8 cellular contexts compared by ENCODE assay signal in the genomic region with DNA sequence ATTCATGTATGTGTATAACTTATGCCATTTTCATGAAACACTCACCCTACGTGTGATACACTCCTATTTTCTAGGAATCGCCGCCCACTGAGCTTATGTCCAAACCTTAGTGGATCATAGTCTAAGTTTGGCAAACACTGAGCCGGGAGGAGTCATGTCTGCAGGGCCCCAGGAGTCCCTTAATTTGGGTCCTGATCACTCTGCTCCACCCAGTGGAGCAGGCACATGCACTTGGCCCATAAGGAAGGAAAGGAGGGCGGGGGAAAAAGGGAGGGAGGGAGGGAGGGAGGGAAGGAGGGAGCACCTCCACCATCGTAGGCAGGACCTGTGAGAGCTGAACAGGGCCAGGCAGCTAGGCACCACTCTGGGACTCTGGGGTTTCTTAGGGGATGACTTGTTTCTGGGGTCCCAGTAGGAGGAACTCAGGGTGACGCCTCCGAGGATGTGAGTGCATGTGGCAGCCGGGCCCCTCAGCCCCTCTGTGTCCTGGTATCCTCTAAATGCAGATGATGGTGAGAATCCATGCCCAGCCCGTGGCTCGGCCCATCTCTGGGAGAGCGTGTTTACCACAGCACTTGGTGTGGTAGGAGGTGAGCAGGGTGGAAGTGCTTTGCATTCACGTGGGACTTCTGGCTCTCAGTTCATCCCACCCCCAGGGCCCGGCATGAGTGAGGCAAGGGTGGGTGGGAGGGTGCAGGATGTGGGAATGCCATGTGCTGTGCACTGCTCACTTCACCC.
DNase-seq lines count a peak whose midpoint lies in the region; ATAC-seq, FAIRE-seq and TF ChIP-seq lines count a peak whose summit lies in the region.

No MANE protein-coding gene starts in this region.

- no peak for FAIRE-seq in H1 (lab: Jason Lieb, UNC)

- H3K79me1 ChIP-seq in H1 (ENCODE audit: low read depth, low read length) = no peaks in the 10 kb centered on the region

- H3K4me2 ChIP-seq in PC-3 (ENCODE audit: low read length) (peak overlapping the region; percentile 81), H1 (ENCODE audit: insufficient read depth in 1 of 2, low read depth in 2 of 2, low read length in 2 of 2) (no peak overlapping the region)

- no peak overlapping the region for H3K14ac ChIP-seq in H1 (ENCODE audit: insufficient read length)

- TF ChIP-seq POLR2A in H1 (IDR thresholded peaks at IDR 0.05; ENCODE audit: control extremely low read depth in 1 of 2, low read depth in 2 of 2, low read length in 2 of 2) = no peak

- no peak overlapping the region for H2BK12ac ChIP-seq in H1 (ENCODE audit: low read depth, low read length)

- TF ChIP-seq EP300 in H1 (IDR thresholded peaks at IDR 0.05; ENCODE audit: borderline replicate concordance in 1 of 2, low read depth in 2 of 2, low read length in 2 of 2) = no peak

- 0 out of 2 replicates have a peak overlapping the region, but pooled peaks have one; percentile 51 for H4K8ac ChIP-seq in H1 (ENCODE audit: extremely low read depth, insufficient read depth, low read length)

- H3K9ac ChIP-seq in PC-3 (ENCODE audit: low read length) = no peak overlapping the region
- H3K9ac ChIP-seq in H1 (replicated peaks in 1 of 4; ENCODE audit: extremely low read depth in 1 of 4, low read depth in 3 of 4, low read length in 3 of 4) = no peak overlapping the region

- H2BK20ac ChIP-seq in H1 (ENCODE audit: low read length) = no peak overlapping the region

- H3K4ac ChIP-seq in H1 (replicated peaks; ENCODE audit: insufficient read length, low read depth, low read length) = no peak overlapping the region

- no peak overlapping the region for H3K56ac ChIP-seq in H1 (replicated peaks; ENCODE audit: insufficient read length, low read depth, low read length)

- peaks cover 15% of the 10 kb centered on the region for H3K4me1 ChIP-seq in PC-3 (ENCODE audit: insufficient read depth, low read length)
- H3K4me1 ChIP-seq in H1 (replicated peaks in 1 of 4; ENCODE audit: control insufficient read depth in 3 of 4, insufficient read depth in 4 of 4, low read length in 3 of 4) = no peaks in the 10 kb centered on the region; a peak in 1 of 7 replicates

- peak overlapping the region; percentile 76; the same call in 1 of the 2 replicates for H2AFZ ChIP-seq in PC-3 (ENCODE audit: low read length)
- H2AFZ ChIP-seq in H1 (ENCODE audit: low read length) = no peak overlapping the region

- peak; percentile 29 for ATAC-seq in PC-3
- ATAC-seq in sciatic nerve = peak; percentile 48
- ATAC-seq in GM18858 (IDR thresholded peaks at IDR 0.05; ENCODE audit: unreplicated experiment) = no peak
- ATAC-seq in HG02623 (IDR thresholded peaks at IDR 0.05; ENCODE audit: unreplicated experiment) = no peak
- no peak for ATAC-seq in GM18517 (IDR thresholded peaks at IDR 0.05; ENCODE audit: unreplicated experiment)

- TF ChIP-seq RAD21 in H1 (IDR thresholded peaks at IDR 0.05 in 1 of 2, conservative IDR thresholded peaks at IDR 0.05 in 1 of 2; ENCODE audit: low read depth in 2 of 2, low read length in 2 of 2) = no peak

- no peak overlapping the region for H2BK15ac ChIP-seq in H1 (ENCODE audit: low read length)

- no peak overlapping the region for H2BK120ac ChIP-seq in H1 (replicated peaks; ENCODE audit: low read depth, low read length)

- H3K18ac ChIP-seq in H1 (ENCODE audit: extremely low read depth, low read length) = no peak overlapping the region

- no peaks in the 10 kb centered on the region for H3K79me2 ChIP-seq in PC-3 (ENCODE audit: low read length)
- no peaks in the 10 kb centered on the region for H3K79me2 ChIP-seq in H1 (ENCODE audit: control insufficient read depth in 1 of 2, insufficient read depth in 2 of 2, low read length in 2 of 2)

- H3K27me3 ChIP-seq in PC-3 (ENCODE audit: low read length) (no peaks in the 10 kb centered on the region), H1 (replicated peaks in 1 of 4; ENCODE audit: control insufficient read depth in 3 of 4, extremely low read depth in 1 of 4, insufficient read depth in 3 of 4, low read length in 3 of 4) (peaks cover 0 to 9% (median 6%) of the 10 kb centered on the region in 4 experiments; a peak in 5 of 7 replicates)

- H3K9me3 ChIP-seq in PC-3 (ENCODE audit: low read length) = no peaks in the 10 kb centered on the region
- no peaks in the 10 kb centered on the region for H3K9me3 ChIP-seq in H1 (ENCODE audit: insufficient read depth in 2 of 2, low read depth in 1 of 2, low read length in 1 of 2)

- TF ChIP-seq CTCF in PC-3 (conservative IDR thresholded peaks at IDR 0.05; ENCODE audit: low read depth, low read length) (no peak), H1 (IDR thresholded peaks at IDR 0.05; ENCODE audit: control extremely low read depth in 1 of 3, insufficient read depth in 1 of 3, low read depth in 1 of 3, low read length in 3 of 3) (no peak)

- BruUV-seq in PC-3 (replicated peaks; lab: Mats Ljungman, UMichigan) = no TSS peak

- POLR2A ChIA-PET in PC-3 (lab: Charles Lee; ENCODE audit: unreplicated experiment) (no interaction called here), H1 (lab: Charles Lee; ENCODE audit: partially characterized antibody) (interaction anchor here (1.4 kb wide), 1 partner anchor 40 kb away, joined by 7 read pairs; no protein-coding TSS in a partner anchor)

- WGBS in H1 (ENCODE audit: extremely low coverage in 1 of 2, insufficient coverage in 1 of 2, insufficient read length in 1 of 2, insufficient replicate concordance in 2 of 2, low coverage in 1 of 2, low lambda C conversion rate in 2 of 2, missing lambda C conversion rate in 1 of 2), 2 experiments = 91% methylated on average over 10 of the region's 14 CpGs; no CpG with 5 or more reads in 1 of the 2 experiments

- H4K5ac ChIP-seq in H1 (ENCODE audit: insufficient read length, low read depth, low read length) = no peak overlapping the region

- peak; percentile 52 for DNase-seq in CMK (ENCODE audit: low read depth)
- peak; percentile 8 for DNase-seq in PC-3
- no peak for DNase-seq in H1 (ENCODE audit: low read depth in 1 of 2, low spot score in 2 of 2)
- DNase-seq in sciatic nerve (ENCODE audit: low spot score) = no peak
- DNase-seq in H4 (ENCODE audit: low spot score) = no peak

- no peaks in the 10 kb centered on the region for H3K36me3 ChIP-seq in PC-3 (ENCODE audit: low read depth, low read length)
- H3K36me3 ChIP-seq in H1 (ENCODE audit: control insufficient read depth in 2 of 4, insufficient read depth in 4 of 4, low read length in 3 of 4) = no peaks in the 10 kb centered on the region

- no peak overlapping the region for H3K4me3 ChIP-seq in PC-3 (ENCODE audit: low read length)
- H3K4me3 ChIP-seq in H1 (ENCODE audit: extremely low read depth in 1 of 4, insufficient read depth in 2 of 4, low read depth in 3 of 4, low read length in 4 of 4) = no peak overlapping the region

- CTCF ChIA-PET in PC-3 (lab: Charles Lee) = interaction anchor here (0.7 to 1.0 kb wide), 2 partner anchors 236 to 1947 kb away, joined by 3 read pairs; no protein-coding TSS in a partner anchor
- CTCF ChIA-PET in H1 (lab: Charles Lee; ENCODE audit: partially characterized antibody) = interaction anchor here (0.8 to 15.1 kb wide), 26 partner anchors 13 to 238 kb away, joined by 3 to 199 read pairs (median 4); no protein-coding TSS in a partner anchor

- H3K9me2 ChIP-seq in PC-3 (replicated peaks; ENCODE audit: low read length) = no peaks in the 10 kb centered on the region

- H3K27ac ChIP-seq in PC-3 (ENCODE audit: low read length) (no peak overlapping the region), H1 (ENCODE audit: low read depth, low read length) (no peak overlapping the region)

- H3K23ac ChIP-seq in H1 (ENCODE audit: insufficient read length) = no peak overlapping the region

- no peaks in the 10 kb centered on the region for H4K20me1 ChIP-seq in PC-3 (ENCODE audit: low read length)
- no peaks in the 10 kb centered on the region for H4K20me1 ChIP-seq in H1 (replicated peaks in 1 of 2; ENCODE audit: control insufficient read depth in 1 of 2, insufficient read depth in 2 of 2, low read length in 2 of 2)

- intact Hi-C loops in PC-3 (cut with micrococcal nuclease) (loop anchor here (1.0 to 5.0 kb wide), 5 partner anchors 39 to 219 kb away; no protein-coding TSS in a partner anchor), sciatic nerve (cut with DNase I) (no loop called here)

- peaks cover 2% of the 10 kb centered on the region; the same call in 1 of the 2 replicates for H3K23me2 ChIP-seq in H1 (ENCODE audit: low read depth, low read length)

- H3F3A ChIP-seq in PC-3 (ENCODE audit: low read length, unreplicated experiment) = no peaks in the 10 kb centered on the region

- H4K91ac ChIP-seq in H1 (replicated peaks; ENCODE audit: insufficient read length, low read length) = no peak overlapping the region

- no peak overlapping the region for H2AK5ac ChIP-seq in H1 (ENCODE audit: low read depth, low read length)

- no peak overlapping the region for H2BK5ac ChIP-seq in H1 (ENCODE audit: low read depth, low read length)

TF ChIP-seq in H1, 55 proteins besides CTCF, POLR2A, EP300 and RAD21 (continues in another document):
- no peak for TF ChIP-seq SIN3A (conservative IDR thresholded peaks at IDR 0.05 in 1 of 2, IDR thresholded peaks at IDR 0.05 in 1 of 2; ENCODE audit: low read depth in 1 of 2, low read length in 2 of 2)
- no peak for TF ChIP-seq HDAC2 (IDR thresholded peaks at IDR 0.05; ENCODE audit: borderline replicate concordance in 1 of 2, low read depth in 2 of 2, low read length in 2 of 2)
- no peak for TF ChIP-seq CEBPB (IDR thresholded peaks at IDR 0.05; ENCODE audit: low read depth, low read length)
- no peak for TF ChIP-seq JUN (IDR thresholded peaks at IDR 0.05; ENCODE audit: low read depth, low read length)
- TF ChIP-seq GABPA (IDR thresholded peaks at IDR 0.05; ENCODE audit: borderline replicate concordance, insufficient read depth, low read length) = no peak
- TF ChIP-seq NRF1 (IDR thresholded peaks at IDR 0.05; ENCODE audit: low read depth, low read length) = no peak
- no peak for TF ChIP-seq KDM1A (IDR thresholded peaks at IDR 0.05; ENCODE audit: borderline replicate concordance, low read length)
- TF ChIP-seq FOSL1 (IDR thresholded peaks at IDR 0.05; ENCODE audit: insufficient read depth, low read depth, low read length) = no peak
- TF ChIP-seq, protein P1, sequence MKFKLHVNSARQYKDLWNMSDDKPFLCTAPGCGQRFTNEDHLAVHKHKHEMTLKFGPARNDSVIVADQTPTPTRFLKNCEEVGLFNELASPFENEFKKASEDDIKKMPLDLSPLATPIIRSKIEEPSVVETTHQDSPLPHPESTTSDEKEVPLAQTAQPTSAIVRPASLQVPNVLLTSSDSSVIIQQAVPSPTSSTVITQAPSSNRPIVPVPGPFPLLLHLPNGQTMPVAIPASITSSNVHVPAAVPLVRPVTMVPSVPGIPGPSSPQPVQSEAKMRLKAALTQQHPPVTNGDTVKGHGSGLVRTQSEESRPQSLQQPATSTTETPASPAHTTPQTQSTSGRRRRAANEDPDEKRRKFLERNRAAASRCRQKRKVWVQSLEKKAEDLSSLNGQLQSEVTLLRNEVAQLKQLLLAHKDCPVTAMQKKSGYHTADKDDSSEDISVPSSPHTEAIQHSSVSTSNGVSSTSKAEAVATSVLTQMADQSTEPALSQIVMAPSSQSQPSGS (IDR thresholded peaks at IDR 0.05; ENCODE audit: low read length) = no peak
- no peak for TF ChIP-seq KDM5A (IDR thresholded peaks at IDR 0.05; ENCODE audit: low read length)
- no peak for TF ChIP-seq TCF12 (IDR thresholded peaks at IDR 0.05; ENCODE audit: low read depth, low read length)
- no peak for TF ChIP-seq RBBP5 (IDR thresholded peaks at IDR 0.05; ENCODE audit: borderline replicate concordance, low read depth, low read length)

Comparison
In these comparisons a context has a peak if more than half of its experiments do, and no peak if none do; other contexts are left out.
1. DNase-seq: peak in CMK (single experiment) and PC-3 (single experiment); none in H1 (0 of 2), sciatic nerve (single experiment) and H4 (single experiment).
2. ATAC-seq: peak in PC-3 (single experiment) and sciatic nerve (single experiment); none in GM18858 (single experiment), HG02623 (single experiment) and GM18517 (single experiment).